Comparison of ENCODE assay signal across 29 cellular contexts in genomic region chr11:126938718-126939117, GRCh38.
"Had no signal": no experiment of that assay in that cellular context is flagged by ENCODE, and none has a peak within 500 bp of the region (broad histone marks: within the 10 kb centered on the region; RNA-seq: fewer than 3 reads in every experiment).

No MANE protein-coding gene starts in this region.

- H3K9ac ChIP-seq: parathyroid adenoma had no signal

- FAIRE-seq: keratinocyte had no signal

- H2AFZ ChIP-seq: hepatocyte, parathyroid adenoma had no signal

- H3K4me1 Mint-ChIP-seq: memory B cell; naive thymus-derived CD8-positive, alpha-beta T cell; nephron had no signal

- H3K4me1 ChIP-seq: heart right ventricle, left lung, parathyroid adenoma, psoas muscle, right atrium auricular region, suprapubic skin, tibial artery, upper lobe of right lung, uterus had no signal

- H3K36me3 ChIP-seq: heart right ventricle, left lung, right atrium auricular region, suprapubic skin, thoracic aorta, tibial artery, upper lobe of right lung, uterus had no signal

- H3K27ac ChIP-seq: heart right ventricle, hepatocyte, left lung, parathyroid adenoma, psoas muscle, right atrium auricular region, skin epidermis, suprapubic skin, thoracic aorta, tibial artery, upper lobe of right lung, uterus had no signal

- H3K4me2 ChIP-seq: hepatocyte had no signal

- H3K27ac Mint-ChIP-seq: memory B cell; naive thymus-derived CD8-positive, alpha-beta T cell; nephron; stimulated activated naive CD8-positive, alpha-beta T cell treated with anti-CD3 and anti-CD28 coated beads, Interleukin-15, Interleukin-2, amounts not matched to agents 100 ng/mL and 50 ng/mL, for 24 hours had no signal

- H3K27me3 Mint-ChIP-seq: stimulated activated naive CD8-positive, alpha-beta T cell treated with anti-CD3 and anti-CD28 coated beads, Interleukin-15, Interleukin-2, amounts not matched to agents 100 ng/mL and 50 ng/mL, for 24 hours had no signal

- H3K79me2 ChIP-seq: hepatocyte, parathyroid adenoma had no signal

- H3K9me3 Mint-ChIP-seq: memory B cell; stimulated activated naive CD8-positive, alpha-beta T cell treated with anti-CD3 and anti-CD28 coated beads, Interleukin-15, Interleukin-2, amounts not matched to agents 100 ng/mL and 50 ng/mL, for 24 hours had no signal

- H3K4me3 Mint-ChIP-seq: memory B cell; naive thymus-derived CD8-positive, alpha-beta T cell; nephron; neural crest cell; stimulated activated naive CD8-positive, alpha-beta T cell treated with anti-CD3 and anti-CD28 coated beads, Interleukin-15, Interleukin-2, amounts not matched to agents 100 ng/mL and 50 ng/mL, for 24 hours had no signal

- H3K4me3 ChIP-seq: heart right ventricle, hepatocyte, left lung, psoas muscle, right atrium auricular region, skin epidermis, suprapubic skin, thoracic aorta, tibial artery, upper lobe of right lung, uterus had no signal

- H3K9me3 ChIP-seq: left lung, psoas muscle, tibial artery, upper lobe of right lung had no signal

- H3K27me3 ChIP-seq: left lung, suprapubic skin, tibial artery, upper lobe of right lung, uterus had no signal

- ATAC-seq: heart right ventricle; left cardiac atrium; left lung; naive thymus-derived CD8-positive, alpha-beta T cell; psoas muscle; sciatic nerve; upper lobe of right lung had no signal

- H3K36me3 Mint-ChIP-seq: memory B cell; naive thymus-derived CD8-positive, alpha-beta T cell had no signal

- DNase-seq: heart right ventricle; kidney glomerular epithelial cell; left cardiac atrium; midbrain; naive thymus-derived CD8-positive, alpha-beta T cell; nucleus accumbens; psoas muscle; stimulated activated CD4-positive, alpha-beta T cell treated with anti-CD3 and anti-CD28 coated beads, Interleukin-12 subunit alpha, Interleukin-12 subunit beta, amount 100 ng/mL, for 4 hours; stimulated activated CD4-positive, alpha-beta T cell treated with anti-CD3 and anti-CD28 coated beads, Interleukin-15, amount 100 ng/mL, for 24 hours; stimulated activated CD4-positive, alpha-beta T cell treated with anti-CD3 and anti-CD28 coated beads, Interleukin-2, amount 100 ng/mL, for 24 hours; stimulated activated CD4-positive, alpha-beta T cell treated with anti-CD3 and anti-CD28 coated beads, Interleukin-4, amount 100 ng/mL, for 1 hour; stimulated activated naive CD4-positive, alpha-beta T cell; tibial artery; trophoblast cell; upper lobe of right lung; uterus had no signal
